1 cellular context compared by ENCODE assay signal in genomic region chr11:14620027-14620511, GRCh38.
TF ChIP-seq lines count a peak whose summit lies in the region.

No MANE protein-coding gene starts in this region.

TF ChIP-seq in HepG2, 621 proteins besides CTCF, POLR2A, EP300 and RAD21 (continued from another document and continues in another):
- TF ChIP-seq PRDM10 (CRISPR knock-in tag; IDR thresholded peaks at IDR 0.05; ENCODE audit: low read depth) (0 out of 2 replicates have a peak, but pooled peaks have one; percentile 25), RARA (CRISPR knock-in tag; IDR thresholded peaks at IDR 0.05) (peak; percentile 81), ZNF543 (CRISPR knock-in tag; IDR thresholded peaks at IDR 0.05) (no peak), CEBPB (IDR thresholded peaks at IDR 0.05; ENCODE audit: borderline replicate concordance, low read depth, low read length) (peak; percentile 83), RCOR2 (CRISPR knock-in tag; IDR thresholded peaks at IDR 0.05) (peak; percentile 85), TBX3 (IDR thresholded peaks at IDR 0.05; ENCODE audit: borderline replicate concordance) (peak; percentile 65; the same call in 1 of the 2 replicates), ISL2 (CRISPR knock-in tag; IDR thresholded peaks at IDR 0.05) (peak; percentile 61; the same call in 1 of the 2 replicates), ZNF556 (CRISPR knock-in tag; IDR thresholded peaks at IDR 0.05; ENCODE audit: borderline replicate concordance) (peak; percentile 58; the same call in 1 of the 2 replicates), SOX5 (CRISPR knock-in tag; IDR thresholded peaks at IDR 0.05; ENCODE audit: borderline replicate concordance) (peak; percentile 88), ZSCAN9 (CRISPR knock-in tag; IDR thresholded peaks at IDR 0.05; ENCODE audit: borderline replicate concordance) (0 out of 2 replicates have a peak, but pooled peaks have one; percentile 21), STAT6 (CRISPR knock-in tag; IDR thresholded peaks at IDR 0.05; ENCODE audit: borderline replicate concordance) (no peak), ZNF574 (CRISPR knock-in tag; IDR thresholded peaks at IDR 0.05) (0 out of 2 replicates have a peak, but pooled peaks have one; percentile 14), MLLT10 (CRISPR knock-in tag; IDR thresholded peaks at IDR 0.05) (no peak), ZNF292 (CRISPR knock-in tag; IDR thresholded peaks at IDR 0.05; ENCODE audit: borderline replicate concordance, low read depth) (peak; percentile 56; the same call in 1 of the 2 replicates), PITX1 (CRISPR knock-in tag; IDR thresholded peaks at IDR 0.05) (0 out of 2 replicates have a peak, but pooled peaks have one; percentile 55), ATF2 (CRISPR knock-in tag; IDR thresholded peaks at IDR 0.05) (peak; percentile 38; the same call in 1 of the 2 replicates), ZNF331 (CRISPR knock-in tag; IDR thresholded peaks at IDR 0.05) (peak; percentile 16; the same call in 1 of the 2 replicates), ISX (CRISPR knock-in tag; conservative IDR thresholded peaks at IDR 0.05) (no peak), MED1 (CRISPR knock-in tag; IDR thresholded peaks at IDR 0.05) (peak; percentile 68), HMG20A (CRISPR knock-in tag; IDR thresholded peaks at IDR 0.05; ENCODE audit: borderline replicate concordance) (peak; percentile 81; the same call in 1 of the 2 replicates), HMGA1 (CRISPR knock-in tag; conservative IDR thresholded peaks at IDR 0.05) (no peak), ZNF766 (CRISPR knock-in tag; IDR thresholded peaks at IDR 0.05; ENCODE audit: borderline replicate concordance) (peak; percentile 45; the same call in 1 of the 2 replicates), ATF7-NPFF (CRISPR knock-in tag; IDR thresholded peaks at IDR 0.05; ENCODE audit: low read depth) (no peak), ZEB1 (IDR thresholded peaks at IDR 0.05; ENCODE audit: insufficient replicate concordance, low read depth) (peak; percentile 63), SKI (IDR thresholded peaks at IDR 0.05; ENCODE audit: partially characterized antibody) (peak; percentile 65), SAP130 (CRISPR knock-in tag; IDR thresholded peaks at IDR 0.05; ENCODE audit: low read depth) (peak; percentile 73), ZBTB43 (CRISPR knock-in tag; conservative IDR thresholded peaks at IDR 0.05) (0 out of 2 replicates have a peak, but pooled peaks have one; percentile 35), MTA1 (CRISPR knock-in tag; IDR thresholded peaks at IDR 0.05; ENCODE audit: borderline replicate concordance) (no peak), MIER2 (CRISPR knock-in tag; IDR thresholded peaks at IDR 0.05) (0 out of 2 replicates have a peak, but pooled peaks have one; percentile 12), NFYB (CRISPR knock-in tag; IDR thresholded peaks at IDR 0.05) (peak; percentile 79), CREM (IDR thresholded peaks at IDR 0.05) (peak; percentile 58; the same call in 1 of the 2 replicates), CREM (CRISPR knock-in tag; IDR thresholded peaks at IDR 0.05) (no peak), ZFP36L1 (CRISPR knock-in tag; IDR thresholded peaks at IDR 0.05) (peak; percentile 67; the same call in 1 of the 2 replicates), AKAP8 (CRISPR knock-in tag; IDR thresholded peaks at IDR 0.05) (no peak), ZNF3 (CRISPR knock-in tag; IDR thresholded peaks at IDR 0.05) (no peak), SPEN (CRISPR knock-in tag; IDR thresholded peaks at IDR 0.05; ENCODE audit: low read depth) (peak; percentile 17; the same call in 1 of the 2 replicates), HNF1A (IDR thresholded peaks at IDR 0.05; ENCODE audit: low read depth) (peak; percentile 56; the same call in 1 of the 2 replicates), HNF1A (CRISPR knock-in tag; IDR thresholded peaks at IDR 0.05; ENCODE audit: borderline replicate concordance) (peak; percentile 34; the same call in 1 of the 2 replicates), ZNF451 (CRISPR knock-in tag; IDR thresholded peaks at IDR 0.05) (no peak), IRX3 (CRISPR knock-in tag; IDR thresholded peaks at IDR 0.05; ENCODE audit: borderline replicate concordance, low read depth) (0 out of 2 replicates have a peak, but pooled peaks have one; percentile 30), FOXM1 (CRISPR knock-in tag; IDR thresholded peaks at IDR 0.05) (peak; percentile 95), HMG20B (CRISPR knock-in tag; conservative IDR thresholded peaks at IDR 0.05) (no peak), ZNF781 (CRISPR knock-in tag; IDR thresholded peaks at IDR 0.05; ENCODE audit: borderline replicate concordance, not compliant biosample characterization) (no peak), MBD4 (IDR thresholded peaks at IDR 0.05; ENCODE audit: borderline replicate concordance, low read length) (peak; percentile 39; the same call in 1 of the 2 replicates)
